In the genomic region with DNA sequence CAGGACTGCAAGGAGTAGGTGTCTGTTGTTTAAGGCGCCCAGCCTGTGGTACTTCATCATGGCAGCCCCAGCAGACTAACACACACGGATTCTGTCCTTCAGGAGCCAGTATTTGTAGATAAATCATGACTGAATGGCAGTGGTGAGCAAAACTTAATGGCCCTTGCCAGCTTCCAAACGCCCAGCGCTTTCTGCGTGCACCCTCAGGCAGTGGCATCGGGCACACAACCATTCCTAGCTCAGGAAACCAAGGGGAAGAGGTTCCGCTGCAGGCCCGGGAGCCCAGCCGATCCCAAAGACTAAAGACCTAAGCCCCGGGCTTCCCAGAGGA, we compare ENCODE assay signal across 20 cellular contexts.
"Had no signal": no experiment of that assay in that cellular context is flagged by ENCODE, and none has a peak within 500 bp of the region (broad histone marks: within the 10 kb centered on the region; RNA-seq: fewer than 3 reads in every experiment).

No MANE protein-coding gene starts in this region.

- H3K4me3 ChIP-seq: esophagus muscularis mucosa, gastroesophageal sphincter, lung, thoracic aorta, transverse colon had no signal

- H3K9me3 ChIP-seq: esophagus muscularis mucosa, gastroesophageal sphincter, thoracic aorta, transverse colon had no signal

- H3K4me3 Mint-ChIP-seq: central memory CD8-positive, alpha-beta T cell; naive B cell; nephron; stimulated activated memory B cell treated with anti-CD40 and anti-IgM and Interleukin-4, amounts not matched to agents 10 μg/mL and 1 μg/mL and 100 μg/mL, for 72 hours; stimulated activated naive CD8-positive, alpha-beta T cell treated with anti-CD3 and anti-CD28 coated beads, Interleukin-15, Interleukin-2, amounts not matched to agents 100 ng/mL and 50 ng/mL, for 24 hours had no signal

- H3K27ac ChIP-seq: epithelial cell of prostate, esophagus muscularis mucosa, gastroesophageal sphincter, thoracic aorta, transverse colon had no signal

- H3K27ac Mint-ChIP-seq: nephron; stimulated activated memory B cell treated with anti-CD40 and anti-IgM and Interleukin-4, amounts not matched to agents 10 μg/mL and 1 μg/mL and 100 μg/mL, for 72 hours; stimulated activated naive CD8-positive, alpha-beta T cell treated with anti-CD3 and anti-CD28 coated beads, Interleukin-15, Interleukin-2, amounts not matched to agents 100 ng/mL and 50 ng/mL, for 24 hours had no signal

- H3K36me3 Mint-ChIP-seq: naive B cell; stimulated activated memory B cell treated with anti-CD40 and anti-IgM and Interleukin-4, amounts not matched to agents 10 μg/mL and 1 μg/mL and 100 μg/mL, for 72 hours had no signal

- H3K4me1 ChIP-seq: esophagus muscularis mucosa, gastroesophageal sphincter, transverse colon had no signal

- DNase-seq: effector memory CD4-positive, alpha-beta T cell; glutamatergic neuron; left cardiac atrium; left ventricle myocardium superior; mesenchymal stem cell; naive B cell; occipital lobe; small intestine; stimulated activated CD4-positive, alpha-beta T cell treated with anti-CD3 and anti-CD28 coated beads, Interleukin-12 subunit alpha, Interleukin-12 subunit beta, amount 100 ng/mL, for 4 hours; transverse colon had no signal

- H3K9me3 Mint-ChIP-seq: central memory CD8-positive, alpha-beta T cell; naive B cell; nephron; stimulated activated memory B cell treated with anti-CD40 and anti-IgM and Interleukin-4, amounts not matched to agents 10 μg/mL and 1 μg/mL and 100 μg/mL, for 72 hours; stimulated activated naive CD8-positive, alpha-beta T cell treated with anti-CD3 and anti-CD28 coated beads, Interleukin-15, Interleukin-2, amounts not matched to agents 100 ng/mL and 50 ng/mL, for 24 hours had no signal

- FAIRE-seq: keratinocyte, small intestine had no signal

- H3K36me3 ChIP-seq: esophagus muscularis mucosa, gastroesophageal sphincter, thoracic aorta, transverse colon had no signal

- ATAC-seq: gastroesophageal sphincter; left cardiac atrium; left ventricle myocardium superior; stimulated activated memory B cell treated with anti-CD40 and anti-IgM and Interleukin-4, amounts not matched to agents 10 μg/mL and 1 μg/mL and 100 μg/mL, for 72 hours had no signal
